In genomic region chr11:74671520-74672196, GRCh38 we compare ENCODE assay signal across 16 cellular contexts. TPM values are rescaled to one million over a fixed set of nuclear protein-coding genes. Genes with fewer than 3 reads are reported as not detected.
DNase-seq lines count a peak whose midpoint lies in the region; ATAC-seq, FAIRE-seq and TF ChIP-seq lines count a peak whose summit lies in the region.
"Had no signal": no experiment of that assay in that cellular context is flagged by ENCODE, and none has a peak within 500 bp of the region (broad histone marks: within the 10 kb centered on the region; RNA-seq: fewer than 3 reads in every experiment).

No MANE protein-coding gene starts in this region.

- ATAC-seq in left cardiac atrium (no peak), K562 (no peak), lung (ENCODE audit: insufficient read depth, low FRiP score) (no peak)
- ATAC-seq: left colon had no signal

- in situ Hi-C loops in K562 (cut with MboI), result no loop called here

- H3K79me2 ChIP-seq in K562 (ENCODE audit: control insufficient read depth, insufficient read depth, low read length), result no peaks in the 10 kb centered on the region

- POLR2A ChIA-PET in K562 (lab: Yijun Ruan, JAX), result interaction anchor here (0.7 kb wide), 1 partner anchor 14 kb away, joined by 3 read pairs; no protein-coding TSS in a partner anchor

- no peaks in the 10 kb centered on the region for H3K9me1 ChIP-seq in K562 (ENCODE audit: control insufficient read depth, insufficient read depth, low read length)

- H3K9me3 ChIP-seq in left ventricle myocardium inferior (replicated peaks) (no peaks in the 10 kb centered on the region), K562 (replicated peaks; ENCODE audit: control insufficient read depth, insufficient read depth, low read depth, low read length) (no peaks in the 10 kb centered on the region), lung (ENCODE audit: control insufficient read depth in 2 of 2, insufficient read depth in 1 of 2, low read length in 1 of 2) (peaks cover 0 to 1% of the 10 kb centered on the region in 2 donors)
- H3K9me3 ChIP-seq: HAP-1 had no signal

- no peak overlapping the region for H3K9ac ChIP-seq in K562 (ENCODE audit: insufficient read depth in 1 of 2, low read depth in 2 of 2, low read length in 2 of 2)

- H4K20me1 ChIP-seq in K562 (replicated peaks; ENCODE audit: control insufficient read depth, insufficient read depth, low read length), result no peaks in the 10 kb centered on the region

- no peak for TF ChIP-seq EP300 in K562 (IDR thresholded peaks at IDR 0.05; ENCODE audit: low read length)

- TF ChIP-seq CTCF in left ventricle myocardium inferior (IDR thresholded peaks at IDR 0.05; ENCODE audit: borderline replicate concordance), result no peak
- no peak for TF ChIP-seq CTCF in K562 (IDR thresholded peaks at IDR 0.05 in 2 of 3, conservative IDR thresholded peaks at IDR 0.05 in 1 of 3; ENCODE audit: insufficient read depth in 2 of 3, low read depth in 1 of 3, low read length in 3 of 3)
- no peak for TF ChIP-seq CTCF in lung (IDR thresholded peaks at IDR 0.05; ENCODE audit: control extremely low read depth, extremely low read depth)

- WGBS in K562 (ENCODE audit: insufficient coverage, low coverage, missing lambda C conversion rate), result 70% methylated on average over 8 of the region's 10 CpGs
- WGBS in lung, 2 donors, result 81 to 83% methylated on average over 10 of the region's 10 CpGs

- H3K27ac ChIP-seq in left ventricle myocardium inferior (replicated peaks) (peak overlapping the region; percentile 80), K562 (ENCODE audit: extremely low read depth, low read depth, low read length) (no peak overlapping the region), lung (ENCODE audit: low read depth in 1 of 2, low read length in 1 of 2) (no peak overlapping the region)

- H3K4me3 ChIP-seq in left ventricle myocardium inferior (no peak overlapping the region), K562 (no peak overlapping the region), lung (no peak overlapping the region)
- H3K4me3 ChIP-seq: HAP-1 had no signal

- intact Hi-C loops in left ventricle myocardium inferior (cut with micrococcal nuclease), result no loop called here
- intact Hi-C loops in left cardiac atrium (cut with DNase I), result no loop called here
- intact Hi-C loops in K562 (cut with micrococcal nuclease), result no loop called here

- no TSS peak for BruUV-seq in K562 (replicated peaks; lab: Mats Ljungman, UMichigan)

- H2AFZ ChIP-seq in K562 (ENCODE audit: low read depth, low read length), result no peak overlapping the region

- TF ChIP-seq POLR2A in K562 (conservative IDR thresholded peaks at IDR 0.05), result no peak

- no peaks in the 10 kb centered on the region for H3K27me3 ChIP-seq in left ventricle myocardium inferior (ENCODE audit: low read depth)
- no peaks in the 10 kb centered on the region for H3K27me3 ChIP-seq in K562 (ENCODE audit: control insufficient read depth in 2 of 2, insufficient read depth in 2 of 2, low read length in 2 of 2)
- no peaks in the 10 kb centered on the region for H3K27me3 ChIP-seq in lung (ENCODE audit: control insufficient read depth, insufficient read depth)

- no peak for FAIRE-seq in K562 (lab: Jason Lieb, UNC)
- FAIRE-seq: GM19239 had no signal

- H3K4me2 ChIP-seq in K562 (ENCODE audit: insufficient read depth, low read length), result no peak overlapping the region

- H3K36me3 ChIP-seq in left ventricle myocardium inferior (no peaks in the 10 kb centered on the region), K562 (ENCODE audit: control insufficient read depth, insufficient read depth, low read length) (no peaks in the 10 kb centered on the region), lung (ENCODE audit: control insufficient read depth in 2 of 2, insufficient read depth in 2 of 2, low read length in 2 of 2) (no peaks in the 10 kb centered on the region)
- H3K36me3 ChIP-seq: HAP-1 had no signal

- DNase-seq in left ventricle myocardium inferior (no peak), left cardiac atrium (no peak), K562 (ENCODE audit: extremely low read depth in 1 of 4, low spot score in 3 of 4) (no peak), lung (ENCODE audit: low spot score) (peak; percentile 19), OCI-M1 (lab: John Stamatoyannopoulos, UW) (no peak), NCI-H748 treated with DMSO at 0.1 percent for 48 hours (lab: John Stamatoyannopoulos, UW) (no peak), NCI-H2107 treated with DMSO at 0.1 percent for 48 hours (lab: John Stamatoyannopoulos, UW; ENCODE audit: unreplicated experiment) (no peak)
- DNase-seq in activated effector memory CD4-positive, alpha-beta T cell treated with Interleukin-2 at 50 U/mL for 16 hours, result no peak
- DNase-seq: dermis blood vessel endothelial cell, left colon, NCI-H1417, NCI-H526, trophoblast cell had no signal

- H3K4me1 ChIP-seq in left ventricle myocardium inferior (peaks cover 22% of the 10 kb centered on the region), K562 (replicated peaks in 1 of 2; ENCODE audit: control insufficient read depth in 2 of 2, insufficient read depth in 2 of 2, low read length in 2 of 2) (peaks cover 13 to 16% of the 10 kb centered on the region in 2 experiments), lung (ENCODE audit: control insufficient read depth in 2 of 2, insufficient read depth in 2 of 2, low read length in 2 of 2) (no peaks in the 10 kb centered on the region)

- TF ChIP-seq RAD21 in K562 (CRISPR knock-in tag; conservative IDR thresholded peaks at IDR 0.05 in 1 of 2, IDR thresholded peaks at IDR 0.05 in 1 of 2), result no peak

- CTCF ChIA-PET in K562 (lab: Yijun Ruan, JAX; ENCODE audit: low intra/inter-chr PET ratio), result interaction anchor here (0.6 kb wide), 1 partner anchor 300 kb away, joined by 3 read pairs; no protein-coding TSS in a partner anchor

TF ChIP-seq in K562, 482 proteins besides CTCF, POLR2A, EP300 and RAD21 (continues in another document):
- no peak for TF ChIP-seq SMARCE1 (IDR thresholded peaks at IDR 0.05)
- no peak for TF ChIP-seq KLF16 (IDR thresholded peaks at IDR 0.05)
- no peak for TF ChIP-seq ZBTB49 (CRISPR knock-in tag; IDR thresholded peaks at IDR 0.05; ENCODE audit: borderline replicate concordance)
- no peak for TF ChIP-seq NFIC (IDR thresholded peaks at IDR 0.05)
- no peak for TF ChIP-seq TEAD1 (CRISPR knock-in tag; IDR thresholded peaks at IDR 0.05)
- no peak for TF ChIP-seq HNRNPLL (IDR thresholded peaks at IDR 0.05; ENCODE audit: low read depth, low read length, poor library complexity, severe bottlenecking)
- no peak for TF ChIP-seq XRCC4 (IDR thresholded peaks at IDR 0.05; ENCODE audit: extremely low read depth, insufficient read depth, insufficient read length)
- no peak for TF ChIP-seq CBX2 (IDR thresholded peaks at IDR 0.05; ENCODE audit: insufficient read depth, low read length, poor library complexity, severe bottlenecking)
- TF ChIP-seq PKNOX1 (IDR thresholded peaks at IDR 0.05), result no peak
- TF ChIP-seq CBX3 (IDR thresholded peaks at IDR 0.05; ENCODE audit: borderline replicate concordance in 1 of 2, low read length in 2 of 2), result peak in 1 of 2 experiments; percentile 39; a peak in 1 of 3 replicates

RNA-seq across cellular contexts. Expression of gene CHRDL2, which starts 59.6 kb away (rescaled TPM):
- total RNA-seq in left ventricle myocardium inferior, result 6.5 TPM
- 10 to 100 TPM in 1 of 2 donors, 1 to 10 TPM in 1; 6.1 to 25.4 TPM for total RNA-seq in left cardiac atrium
- not detected in 2 replicates for total RNA-seq in K562 (2011; cell fraction: chromatin; rRNA removed; ENCODE audit: low replicate concordance)
- total RNA-seq in K562 (2011; cell fraction: nucleolus; rRNA removed), result not detected in 2 replicates
- not detected in 2 replicates for total RNA-seq in K562 (2011; cell fraction: nucleoplasm; rRNA removed)
- total RNA-seq in K562 (2014; rRNA removed), result not detected in 2 replicates
- total RNA-seq in K562 (2014; rRNA removed; fragmentation: Illumina TruSeq; extraction: Trizol), result not detected in 2 replicates
- total RNA-seq in K562 (2015; rRNA removed; fragmentation: Illumina TruSeq; extraction: Trizol), result not detected in 2 replicates
- 0.20 TPM in 1 of 2 replicates, not detected in the other for total RNA-seq in K562 (2021)
- not detected in 2 replicates for polyA plus RNA-seq in K562 (2011; rRNA removed)
- polyA plus RNA-seq in K562 (2011; cell fraction: cytosol; rRNA removed), result not detected in 2 replicates
- polyA plus RNA-seq in K562 (2011; cell fraction: nucleus; rRNA removed), result not detected in 2 replicates
- polyA plus RNA-seq in K562 (2012), result not detected in 2 replicates
- not detected in 2 replicates for polyA plus RNA-seq in K562 (2014; fragmentation: Illumina TruSeq; extraction: Trizol)
- not detected for polyA plus RNA-seq in K562 (2014; fragmentation: Nextera tagmentation; extraction: Ambion mirVana)
- not detected in 2 replicates for polyA plus RNA-seq in K562 (2014; rRNA removed)
- polyA minus RNA-seq in K562 (2011; rRNA and poly(A)+ RNA removed), result not detected in 2 replicates
- polyA minus RNA-seq in K562 (2011; cell fraction: cytosol; rRNA and poly(A)+ RNA removed), result not detected in 2 replicates
- not detected in 2 replicates for polyA minus RNA-seq in K562 (2011; cell fraction: nucleus; rRNA and poly(A)+ RNA removed)
- 1 to 10 TPM; 1.7 to 5.9 TPM for total RNA-seq in lung
- polyA plus RNA-seq in lung, result 1 to 10 TPM; 4.4 to 5.3 TPM
- total RNA-seq: glomerular endothelial cell had no signal
